ENCODE assay signal across 9 cellular contexts in the genomic region with DNA sequence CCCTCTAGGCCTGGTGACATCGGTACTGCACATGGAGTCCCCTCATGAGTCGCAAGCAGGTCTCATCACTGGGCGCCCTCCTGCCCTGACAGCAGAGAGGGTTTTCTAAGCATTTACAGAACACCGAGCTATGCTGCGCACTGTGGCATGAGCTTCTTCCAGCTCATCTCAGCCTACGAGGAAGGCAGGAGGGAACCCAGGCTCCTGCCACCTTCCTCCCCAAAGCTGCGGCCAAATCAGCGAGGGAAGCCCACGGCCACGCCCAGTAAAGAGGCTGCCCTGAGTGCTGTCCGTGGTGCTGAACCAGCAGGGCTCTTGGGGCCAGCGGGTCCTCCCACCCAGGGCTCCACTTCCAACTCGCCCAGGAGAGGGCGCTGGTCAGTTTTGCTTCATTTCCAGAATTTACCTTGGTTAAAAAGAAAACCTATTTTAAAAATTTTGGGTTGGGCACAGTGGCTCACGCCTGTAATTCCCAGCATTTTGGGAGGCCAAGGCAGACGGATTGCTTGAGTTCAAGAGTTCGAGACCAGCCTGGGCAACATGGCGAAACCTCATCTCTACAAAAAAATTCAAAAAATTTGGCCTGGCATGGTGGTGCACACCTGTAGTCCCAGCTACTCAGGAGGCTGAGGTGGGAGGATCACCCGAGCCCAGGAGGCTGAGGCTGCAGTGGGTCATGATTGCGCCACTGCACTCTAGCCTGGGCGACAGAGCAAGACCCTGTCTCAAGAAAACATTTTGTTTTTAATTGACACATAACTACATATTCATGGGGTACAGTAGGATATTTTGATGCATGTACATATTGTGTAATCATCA. TPM values are rescaled to one million over a fixed set of nuclear protein-coding genes. Genes with fewer than 3 reads are reported as not detected.
DNase-seq lines count a peak whose midpoint lies in the region; ATAC-seq and TF ChIP-seq lines count a peak whose summit lies in the region.
"Had no signal": no experiment of that assay in that cellular context is flagged by ENCODE, and none has a peak within 500 bp of the region (broad histone marks: within the 10 kb centered on the region; RNA-seq: fewer than 3 reads in every experiment).

No MANE protein-coding gene starts in this region.

- H3K4me1 Mint-ChIP-seq in naive thymus-derived CD8-positive, alpha-beta T cell = peaks cover 0 to 5% (median 0%) of the 10 kb centered on the region in 4 donors

- DNase-seq in 8988T (peak; percentile 85), NOMO-1 (lab: John Stamatoyannopoulos, UW; ENCODE audit: unreplicated experiment in 2 of 2) (peak; percentile 84 to 91), esophagus muscularis mucosa (ENCODE audit: extremely low spot score) (no peak), stromal cell of bone marrow (ENCODE audit: low read depth) (peak; percentile 65)
- peak; percentile 23 for DNase-seq in activated CD8-positive, alpha-beta memory T cell treated with anti-CD3 and anti-CD28 coated beads, Interleukin-2, amount 50 U/mL, for 24 hours (ENCODE audit: extremely low read depth)
- peak in 9 of 10 donors; percentile 8 to 67 (median 38) for DNase-seq in naive thymus-derived CD8-positive, alpha-beta T cell

- no peak overlapping the region for H3K4me3 Mint-ChIP-seq in naive thymus-derived CD8-positive, alpha-beta T cell

- TF ChIP-seq EP300 in esophagus muscularis mucosa (IDR thresholded peaks at IDR 0.05) = no peak

- TF ChIP-seq CTCF in GM12874 (IDR thresholded peaks at IDR 0.05; ENCODE audit: insufficient read depth, low read depth, low read length) (peak; percentile 68), esophagus muscularis mucosa (IDR thresholded peaks at IDR 0.05) (peak; percentile 46 to 60 (median 52))

- intact Hi-C loops in esophagus muscularis mucosa (cut with DNase I) = loop anchor here (2.0 kb wide), 1 partner anchor 121 kb away; no protein-coding TSS in a partner anchor

- WGBS in esophagus muscularis mucosa = 28% methylated on average over 18 of the region's 21 CpGs

- H3K27ac Mint-ChIP-seq in naive thymus-derived CD8-positive, alpha-beta T cell = no peak overlapping the region

- H3K27ac ChIP-seq in esophagus muscularis mucosa (replicated peaks in 1 of 4) = no peak overlapping the region
- H3K27ac ChIP-seq: neutrophil had no signal

- ATAC-seq in naive thymus-derived CD8-positive, alpha-beta T cell = peak; percentile 52 to 64
- ATAC-seq in GM19467 (IDR thresholded peaks at IDR 0.05; ENCODE audit: unreplicated experiment) = no peak

- H3K4me1 ChIP-seq in esophagus muscularis mucosa = no peaks in the 10 kb centered on the region

- no peaks in the 10 kb centered on the region for H3K9me3 ChIP-seq in esophagus muscularis mucosa
- H3K9me3 ChIP-seq: neutrophil had no signal

- H3K9me3 Mint-ChIP-seq in naive thymus-derived CD8-positive, alpha-beta T cell = peaks cover 0 to 2% (median 0%) of the 10 kb centered on the region in 9 donors

- H3K36me3 Mint-ChIP-seq in naive thymus-derived CD8-positive, alpha-beta T cell = no peaks in the 10 kb centered on the region

- peaks cover 0 to 18% (median 0%) of the 10 kb centered on the region in 4 donors for H3K27me3 ChIP-seq in esophagus muscularis mucosa

- POLR2A ChIA-PET in naive thymus-derived CD8-positive, alpha-beta T cell (lab: Charles Lee) = no interaction called here

- no peak overlapping the region for H3K4me3 ChIP-seq in esophagus muscularis mucosa

- peaks cover 9 to 46% (median 27%) of the 10 kb centered on the region in 5 donors for H3K27me3 Mint-ChIP-seq in naive thymus-derived CD8-positive, alpha-beta T cell

- no peak for TF ChIP-seq POLR2A in esophagus muscularis mucosa (IDR thresholded peaks at IDR 0.05; ENCODE audit: low read depth)

- no peaks in the 10 kb centered on the region for H3K36me3 ChIP-seq in esophagus muscularis mucosa
- H3K36me3 ChIP-seq: neutrophil had no signal

RNA-seq across cellular contexts. Expression of gene PHF21B, which starts 34.2 kb away (rescaled TPM):
- 1 to 10 TPM in 2 of 4 donors, under 1 TPM in 1, not detected in 1; 0.50 to 9.4 (median 1.8) TPM for total RNA-seq in esophagus muscularis mucosa
- total RNA-seq in naive thymus-derived CD8-positive, alpha-beta T cell = not detected
- not detected for polyA plus RNA-seq in naive thymus-derived CD8-positive, alpha-beta T cell
